Comparison of ENCODE assay signal across 1 cellular context in genomic region chr5:138212828-138213160, GRCh38.
TF ChIP-seq lines count a peak whose summit lies in the region.

No MANE protein-coding gene starts in this region.

TF ChIP-seq in GM12878, 131 proteins besides CTCF, POLR2A, EP300 and RAD21:
- TF ChIP-seq BACH1 (IDR thresholded peaks at IDR 0.05; ENCODE audit: borderline replicate concordance) = 0 out of 2 replicates have a peak, but pooled peaks have one; percentile 34
- 0 out of 2 replicates have a peak, but pooled peaks have one; percentile 17 for TF ChIP-seq ZNF622 (IDR thresholded peaks at IDR 0.05)
- no peak for TF ChIP-seq RBBP5 (conservative IDR thresholded peaks at IDR 0.05)
- TF ChIP-seq EZH2 (IDR thresholded peaks at IDR 0.05; ENCODE audit: borderline replicate concordance, control insufficient read depth, low read depth, low read length) = no peak
- TF ChIP-seq KLF5 (IDR thresholded peaks at IDR 0.05; ENCODE audit: partially characterized antibody) = peak; percentile 19
- no peak for TF ChIP-seq CBX5 (IDR thresholded peaks at IDR 0.05; ENCODE audit: low read depth)
- TF ChIP-seq LARP7 (IDR thresholded peaks at IDR 0.05) = 0 out of 2 replicates have a peak, but pooled peaks have one; percentile 41
